19 cellular contexts compared by ENCODE assay signal in the genomic region with DNA sequence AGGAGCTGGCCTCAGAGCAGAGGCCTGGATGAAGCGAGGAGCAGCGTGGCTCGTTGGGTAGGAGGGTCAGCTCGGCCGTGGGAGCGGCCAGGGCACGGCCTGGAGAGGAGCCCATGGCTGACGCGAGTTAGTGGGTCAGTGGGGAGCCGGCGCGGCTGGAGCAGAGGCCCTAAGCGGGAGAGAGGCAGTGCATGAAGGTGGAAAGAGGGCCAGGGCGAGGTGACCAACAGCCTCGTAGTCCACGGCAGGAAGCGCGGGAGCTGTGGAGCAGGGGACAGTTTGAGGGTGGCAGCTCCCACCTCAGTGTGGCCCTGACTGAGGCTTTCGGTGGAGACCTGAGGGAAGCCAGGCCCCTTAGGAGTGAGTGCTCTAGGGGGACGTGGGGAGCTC. TPM values are rescaled to one million over a fixed set of nuclear protein-coding genes. Genes with fewer than 3 reads are reported as not detected.
DNase-seq lines count a peak whose midpoint lies in the region; ATAC-seq and TF ChIP-seq lines count a peak whose summit lies in the region.
"Had no signal": no experiment of that assay in that cellular context is flagged by ENCODE, and none has a peak within 500 bp of the region (broad histone marks: within the 10 kb centered on the region; RNA-seq: fewer than 3 reads in every experiment).

No MANE protein-coding gene starts in this region.

- WGBS in liver = 41% methylated on average over 20 of the region's 20 CpGs

- H3K9me3 Mint-ChIP-seq in activated T-helper 17 cell treated with anti-CD3 and anti-CD28 coated beads, Interleukin-2, amount 50 U/mL, for 72 hours = no peaks in the 10 kb centered on the region
- no peaks in the 10 kb centered on the region for H3K9me3 Mint-ChIP-seq in stimulated activated naive B cell treated with anti-CD40 and anti-IgM and Interleukin-4, amounts not matched to agents 10 μg/mL and 1 μg/mL and 100 μg/mL, for 72 hours

- H3K4me3 ChIP-seq in liver (ENCODE audit: low read depth in 1 of 3, low read length in 3 of 3) = peak overlapping the region; percentile 54 to 67 (median 64)
- H3K4me3 ChIP-seq: left lung, suprapubic skin had no signal

- H3K9me3 ChIP-seq in liver (ENCODE audit: control insufficient read depth in 4 of 4, low read length in 3 of 4) = no peaks in the 10 kb centered on the region
- H3K9me3 ChIP-seq: left lung, neutrophil, suprapubic skin had no signal

- peak overlapping the region; percentile 44 to 93 for H3K9ac ChIP-seq in liver (ENCODE audit: low read depth in 1 of 2, low read length in 2 of 2)

- H3K4me3 Mint-ChIP-seq in activated T-helper 17 cell treated with anti-CD3 and anti-CD28 coated beads, Interleukin-2, amount 50 U/mL, for 72 hours = no peak overlapping the region
- no peak overlapping the region for H3K4me3 Mint-ChIP-seq in stimulated activated naive B cell treated with anti-CD40 and anti-IgM and Interleukin-4, amounts not matched to agents 10 μg/mL and 1 μg/mL and 100 μg/mL, for 72 hours

- peaks cover 2 to 20% (median 7%) of the 10 kb centered on the region in 4 donors for H3K36me3 ChIP-seq in liver (ENCODE audit: control insufficient read depth in 4 of 4, insufficient read depth in 3 of 4, low read depth in 1 of 4, low read length in 3 of 4)

- peak; percentile 55 for DNase-seq in activated effector memory CD4-positive, alpha-beta T cell treated with anti-CD3 and anti-CD28 coated beads, Interleukin-2, amount 50 U/mL, for 16 hours
- no peak for DNase-seq in activated effector memory CD4-positive, alpha-beta T cell treated with Interleukin-2 at 50 U/mL for 16 hours
- DNase-seq in stimulated activated naive B cell treated with anti-CD40 and anti-IgM and Interleukin-4, amounts not matched to agents 10 μg/mL and 1 μg/mL and 100 μg/mL, for 72 hours = no peak
- no peak for DNase-seq in germinal center (ENCODE audit: low spot score)
- no peak for DNase-seq in foreskin keratinocyte
- DNase-seq: activated CD4-positive, alpha-beta T cell treated with anti-CD3 and anti-CD28 coated beads, Interleukin-2, amount 50 U/mL, for 4 hours; amygdala; caudate nucleus; effector CD8-positive, alpha-beta T cell; GDM1; NCI-H526 had no signal

- H3K27me3 ChIP-seq in liver (ENCODE audit: control insufficient read depth in 4 of 4, insufficient read depth in 4 of 4, low read length in 3 of 4) = no peaks in the 10 kb centered on the region
- H3K27me3 ChIP-seq in foreskin keratinocyte = no peaks in the 10 kb centered on the region
- H3K27me3 ChIP-seq: left lung, neutrophil, suprapubic skin had no signal

- ATAC-seq in activated T-helper 17 cell treated with anti-CD3 and anti-CD28 coated beads, Interleukin-2, amount 50 U/mL, for 72 hours (replicated peaks) = no peak
- ATAC-seq in stimulated activated naive B cell treated with anti-CD40 and anti-IgM and Interleukin-4, amounts not matched to agents 10 μg/mL and 1 μg/mL and 100 μg/mL, for 72 hours (replicated peaks) = no peak
- ATAC-seq in GM18517 (IDR thresholded peaks at IDR 0.05; ENCODE audit: unreplicated experiment) (no peak), foreskin keratinocyte (no peak)
- ATAC-seq: left lung, Right ventricle myocardium inferior had no signal

- H3K27me3 Mint-ChIP-seq in activated T-helper 17 cell treated with anti-CD3 and anti-CD28 coated beads, Interleukin-2, amount 50 U/mL, for 72 hours = no peaks in the 10 kb centered on the region
- no peaks in the 10 kb centered on the region for H3K27me3 Mint-ChIP-seq in stimulated activated naive B cell treated with anti-CD40 and anti-IgM and Interleukin-4, amounts not matched to agents 10 μg/mL and 1 μg/mL and 100 μg/mL, for 72 hours

- no peak for TF ChIP-seq RAD21 in liver (IDR thresholded peaks at IDR 0.05)

- peak overlapping the region; percentile 73 for H3K27ac Mint-ChIP-seq in activated T-helper 17 cell treated with anti-CD3 and anti-CD28 coated beads, Interleukin-2, amount 50 U/mL, for 72 hours
- H3K27ac Mint-ChIP-seq in stimulated activated naive B cell treated with anti-CD40 and anti-IgM and Interleukin-4, amounts not matched to agents 10 μg/mL and 1 μg/mL and 100 μg/mL, for 72 hours = peak overlapping the region; percentile 47

- TF ChIP-seq CTCF in liver (IDR thresholded peaks at IDR 0.05; ENCODE audit: low read depth, low read length, missing input control) = no peak
- TF ChIP-seq CTCF in foreskin keratinocyte (conservative IDR thresholded peaks at IDR 0.05) = no peak

- H3K4me1 ChIP-seq in liver (ENCODE audit: control insufficient read depth in 4 of 4, insufficient read depth in 4 of 4, low read length in 3 of 4) = peaks cover 5 to 30% (median 10%) of the 10 kb centered on the region in 4 donors
- H3K4me1 ChIP-seq in foreskin keratinocyte = no peaks in the 10 kb centered on the region
- H3K4me1 ChIP-seq: left lung had no signal

- H3K36me3 Mint-ChIP-seq in activated T-helper 17 cell treated with anti-CD3 and anti-CD28 coated beads, Interleukin-2, amount 50 U/mL, for 72 hours (ENCODE audit: low read depth) = peaks cover 43% of the 10 kb centered on the region
- peaks cover 27 to 55% of the 10 kb centered on the region in 2 donors for H3K36me3 Mint-ChIP-seq in stimulated activated naive B cell treated with anti-CD40 and anti-IgM and Interleukin-4, amounts not matched to agents 10 μg/mL and 1 μg/mL and 100 μg/mL, for 72 hours

- H3K4me1 Mint-ChIP-seq in activated T-helper 17 cell treated with anti-CD3 and anti-CD28 coated beads, Interleukin-2, amount 50 U/mL, for 72 hours = peaks cover 19% of the 10 kb centered on the region
- H3K4me1 Mint-ChIP-seq in stimulated activated naive B cell treated with anti-CD40 and anti-IgM and Interleukin-4, amounts not matched to agents 10 μg/mL and 1 μg/mL and 100 μg/mL, for 72 hours = peaks cover 0 to 11% of the 10 kb centered on the region in 2 donors

- peak overlapping the region; percentile 94 to 97 for H3K27ac ChIP-seq in liver (ENCODE audit: low read depth in 1 of 2, low read length in 2 of 2)
- H3K27ac ChIP-seq in foreskin keratinocyte = no peak overlapping the region
- H3K27ac ChIP-seq: left lung, neutrophil, suprapubic skin, VCaP had no signal

TF ChIP-seq in liver, 16 proteins besides CTCF, POLR2A, EP300 and RAD21:
- no peak for TF ChIP-seq HNF4G (IDR thresholded peaks at IDR 0.05)
- no peak for TF ChIP-seq HNF4A (conservative IDR thresholded peaks at IDR 0.05)
- no peak for TF ChIP-seq FOXA1 (IDR thresholded peaks at IDR 0.05)
- TF ChIP-seq YY1 (IDR thresholded peaks at IDR 0.05) = no peak
- TF ChIP-seq TAF1 (conservative IDR thresholded peaks at IDR 0.05) = no peak

RNA-seq across cellular contexts. Expression of gene DCPS, which starts 24.1 kb away (rescaled TPM):
- total RNA-seq in activated T-helper 17 cell treated with anti-CD3 and anti-CD28 coated beads, Interleukin-2, amount 50 U/mL, for 72 hours = 10 to 100 TPM; 28.1 to 47.5 TPM
- total RNA-seq in liver = 10 to 100 TPM in 1 of 2 donors, 1 to 10 TPM in 1; 5.6 to 10.7 TPM
- 10 to 100 TPM; 27.3 to 61.0 TPM for polyA plus RNA-seq in liver
- 28.9 and 35.4 TPM in 2 replicates for total RNA-seq in foreskin keratinocyte
- 33.5 and 43.9 TPM in 2 replicates for polyA plus RNA-seq in foreskin keratinocyte

RNA-seq across cellular contexts. Expression of gene ST3GAL4, which starts 27.5 kb away (rescaled TPM):
- 10 to 100 TPM; 10.0 to 16.2 TPM for total RNA-seq in activated T-helper 17 cell treated with anti-CD3 and anti-CD28 coated beads, Interleukin-2, amount 50 U/mL, for 72 hours
- total RNA-seq in liver (10 to 100 TPM in 1 of 2 donors, 1 to 10 TPM in 1; 7.4 to 18.4 TPM), foreskin keratinocyte (35.0 and 36.1 TPM in 2 replicates)
- polyA plus RNA-seq in liver (10 to 100 TPM in 1 of 2 donors, 1 to 10 TPM in 1; 4.5 to 13.7 TPM), foreskin keratinocyte (47.7 and 50.5 TPM in 2 replicates)

RNA-seq across cellular contexts. Expression of gene TIRAP, which starts 45.1 kb away (rescaled TPM):
- total RNA-seq in activated T-helper 17 cell treated with anti-CD3 and anti-CD28 coated beads, Interleukin-2, amount 50 U/mL, for 72 hours = 10 to 100 TPM; 11.1 to 12.0 TPM
- total RNA-seq in liver (1 to 10 TPM; 4.4 to 9.5 TPM), foreskin keratinocyte (4.8 and 5.1 TPM in 2 replicates)
- polyA plus RNA-seq in liver (1 to 10 TPM; 3.9 to 8.5 TPM), foreskin keratinocyte (2.4 and 2.6 TPM in 2 replicates)

RNA-seq across cellular contexts. Expression of gene FOXRED1, which starts 59.0 kb away (rescaled TPM):
- 10 to 100 TPM; 34.6 to 47.1 TPM for total RNA-seq in activated T-helper 17 cell treated with anti-CD3 and anti-CD28 coated beads, Interleukin-2, amount 50 U/mL, for 72 hours
- total RNA-seq in liver (10 to 100 TPM; 24.0 to 38.9 TPM), foreskin keratinocyte (30.3 and 33.0 TPM in 2 replicates)
- polyA plus RNA-seq in liver (10 to 100 TPM; 29.5 to 30.2 TPM), foreskin keratinocyte (30.2 and 34.5 TPM in 2 replicates)

RNA-seq across cellular contexts. Expression of gene SRPRA, which starts 59.3 kb away (rescaled TPM):
- total RNA-seq in activated T-helper 17 cell treated with anti-CD3 and anti-CD28 coated beads, Interleukin-2, amount 50 U/mL, for 72 hours = 100 to 1,000 TPM in 1 of 2 donors, 10 to 100 TPM in 1; 92.5 to 142 TPM
- total RNA-seq in liver (100 to 1,000 TPM in 1 of 2 donors, 10 to 100 TPM in 1; 28.7 to 138 TPM), foreskin keratinocyte (77.4 and 89.9 TPM in 2 replicates)
- polyA plus RNA-seq in liver (100 to 1,000 TPM in 1 of 2 donors, 10 to 100 TPM in 1; 66.4 to 143 TPM), foreskin keratinocyte (56.2 and 57.7 TPM in 2 replicates)
